ENCODE assay signal across 21 cellular contexts in the genomic region with DNA sequence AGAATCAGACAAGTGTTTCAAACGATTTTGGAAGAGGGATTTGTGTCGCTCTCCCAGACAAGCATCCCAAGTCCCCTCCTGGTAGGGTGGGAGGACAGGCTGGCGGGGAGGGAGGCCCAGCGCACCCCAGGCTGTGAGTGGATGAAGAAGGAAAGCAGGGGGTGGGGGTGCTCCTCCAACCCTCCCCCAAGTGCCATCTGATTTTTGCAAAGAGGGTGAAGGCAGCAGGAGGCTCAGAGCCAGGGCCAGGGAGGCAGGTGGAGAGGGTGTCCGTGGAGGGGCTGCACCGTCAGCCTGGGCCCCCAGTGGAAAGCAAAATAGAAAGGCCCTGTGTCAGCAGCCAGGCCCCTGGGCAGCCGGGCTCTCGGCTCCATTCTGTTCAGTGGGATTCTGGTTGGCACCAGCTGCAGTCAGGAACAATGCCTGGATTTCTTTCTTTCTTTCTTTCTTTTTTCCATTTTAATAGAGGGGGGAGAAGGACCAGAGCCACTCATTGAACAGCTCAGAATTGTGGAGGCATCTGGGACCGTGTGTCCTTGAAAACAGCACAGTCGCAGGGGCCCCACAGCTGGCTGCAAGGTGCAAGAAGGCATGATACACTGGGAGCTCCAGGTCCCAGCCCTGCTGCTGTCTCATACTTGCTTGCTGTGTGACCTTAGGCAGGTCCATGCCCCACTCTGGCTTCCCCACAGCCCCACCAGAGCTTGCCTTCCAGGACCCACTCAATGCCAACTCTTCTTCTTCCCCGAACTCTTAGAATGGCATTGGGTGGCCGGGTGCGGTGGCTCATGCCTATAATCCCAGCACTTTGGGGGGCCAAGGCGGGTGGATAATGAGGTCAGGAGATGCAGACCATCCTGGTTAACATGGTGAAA. TPM values are rescaled to one million over a fixed set of nuclear protein-coding genes. Genes with fewer than 3 reads are reported as not detected.
DNase-seq lines count a peak whose midpoint lies in the region; ATAC-seq, FAIRE-seq and TF ChIP-seq lines count a peak whose summit lies in the region.
"Had no signal": no experiment of that assay in that cellular context is flagged by ENCODE, and none has a peak within 500 bp of the region (broad histone marks: within the 10 kb centered on the region; RNA-seq: fewer than 3 reads in every experiment).

No MANE protein-coding gene starts in this region.

- H3K27me3 ChIP-seq in cardiac muscle cell: no peaks in the 10 kb centered on the region
- no peaks in the 10 kb centered on the region for H3K27me3 ChIP-seq in right atrium auricular region
- H3K27me3 ChIP-seq: breast epithelium, heart left ventricle had no signal

- H3K4me3 ChIP-seq in cardiac muscle cell: no peak overlapping the region
- H3K4me3 ChIP-seq in right atrium auricular region: no peak overlapping the region
- no peak overlapping the region for H3K4me3 ChIP-seq in OCI-LY7 (ENCODE audit: low read depth, low read length, poor library complexity, severe bottlenecking)
- H3K4me3 ChIP-seq: breast epithelium, HAP-1, heart left ventricle had no signal

- H4K20me1 ChIP-seq in OCI-LY7 (ENCODE audit: insufficient read depth, low read length): no peaks in the 10 kb centered on the region

- no peaks in the 10 kb centered on the region for H3K36me3 ChIP-seq in cardiac muscle cell
- no peaks in the 10 kb centered on the region for H3K36me3 ChIP-seq in right atrium auricular region
- H3K36me3 ChIP-seq in OCI-LY7 (ENCODE audit: insufficient read depth, low read length): no peaks in the 10 kb centered on the region
- H3K36me3 ChIP-seq: breast epithelium, HAP-1, heart left ventricle had no signal

- no peak for FAIRE-seq in RCC 7860 (lab: Jason Lieb, UNC)
- FAIRE-seq: GM19239, small intestine had no signal

- no peak overlapping the region for H3K4me2 ChIP-seq in OCI-LY7 (ENCODE audit: low read length)

- no peaks in the 10 kb centered on the region for H3K79me2 ChIP-seq in OCI-LY7 (ENCODE audit: insufficient read depth, low read depth, low read length)

- ATAC-seq in left colon: no peak
- ATAC-seq: activated naive CD4-positive, alpha-beta T cell treated with anti-CD3 and anti-CD28 coated beads, Interleukin-2, amount 50 U/mL, for 72 hours; heart left ventricle had no signal

- H3K4me1 ChIP-seq in cardiac muscle cell (ENCODE audit: low read depth) (peaks cover 41% of the 10 kb centered on the region), right atrium auricular region (peaks cover 0 to 12% of the 10 kb centered on the region in 2 donors), OCI-LY7 (ENCODE audit: insufficient read depth, low read length, poor library complexity, severe bottlenecking) (peaks cover 6% of the 10 kb centered on the region)
- H3K4me1 ChIP-seq: breast epithelium had no signal

- H3K9me2 ChIP-seq in OCI-LY7 (ENCODE audit: insufficient read depth, low read length): no peaks in the 10 kb centered on the region

- POLR2A ChIA-PET in OCI-LY7 (lab: Charles Lee): no interaction called here

- H3K9me3 ChIP-seq in cardiac muscle cell (ENCODE audit: low read depth): no peaks in the 10 kb centered on the region
- no peaks in the 10 kb centered on the region for H3K9me3 ChIP-seq in right atrium auricular region
- H3K9me3 ChIP-seq in OCI-LY7 (ENCODE audit: low read length): no peaks in the 10 kb centered on the region
- H3K9me3 ChIP-seq: breast epithelium, HAP-1, heart left ventricle had no signal

- DNase-seq in cardiac muscle cell (ENCODE audit: low read depth in 1 of 2, low spot score in 1 of 2): no peak
- DNase-seq in right atrium auricular region (ENCODE audit: low spot score): no peak
- peak; percentile 11 to 21 for DNase-seq in left colon
- DNase-seq in posterior cingulate gyrus: peak in 6 of 10 donors; percentile 12 to 89 (median 56)
- no peak for DNase-seq in NCI-H146 (lab: John Stamatoyannopoulos, UW)
- DNase-seq in OCI-LY7 (ENCODE audit: low spot score): no peak
- no peak for DNase-seq in RCC 7860 (ENCODE audit: low spot score)
- no peak for DNase-seq in A172 (ENCODE audit: low spot score)
- DNase-seq: activated CD4-positive, alpha-beta T cell treated with anti-CD3 and anti-CD28 coated beads, Interleukin-2, amount 50 U/mL, for 1 hour; activated T-cell treated with anti-CD3 and anti-CD28 coated beads, Interleukin-2, amount 50 U/mL, for 24 hours; Kasumi-1; NCI-H1105 treated with DMSO at 0.1 percent for 48 hours; NCI-H2171; NCI-H774; small intestine; trophoblast cell had no signal

- BruUV-seq in OCI-LY7 (replicated peaks; lab: Mats Ljungman, UMichigan): no TSS peak

- CTCF ChIA-PET in OCI-LY7 (lab: Charles Lee; ENCODE audit: unreplicated experiment): interaction anchor here (0.6 to 1.0 kb wide), 2 partner anchors 39 to 51 kb away, joined by 3 read pairs; no protein-coding TSS in a partner anchor

- H3K27ac ChIP-seq in cardiac muscle cell (peak overlapping the region; percentile 86), right atrium auricular region (no peak overlapping the region), OCI-LY7 (ENCODE audit: low read depth, low read length, poor library complexity, severe bottlenecking) (no peak overlapping the region)
- H3K27ac ChIP-seq: breast epithelium, heart left ventricle had no signal

- TF ChIP-seq CTCF in cardiac muscle cell (IDR thresholded peaks at IDR 0.05; ENCODE audit: low read depth, low read length) (no peak), right atrium auricular region (IDR thresholded peaks at IDR 0.05) (no peak), OCI-LY7 (conservative IDR thresholded peaks at IDR 0.05; ENCODE audit: low read length) (no peak)

- intact Hi-C loops in left colon (cut with DNase I, micrococcal nuclease): no loop called here
- intact Hi-C loops in posterior cingulate gyrus (cut with DNase I): loop anchor here (5.0 to 10.0 kb wide), 2 partner anchors 149 to 207 kb away; no protein-coding TSS in a partner anchor
- intact Hi-C loops in OCI-LY7 (cut with micrococcal nuclease; ENCODE audit: unreplicated experiment): no loop called here

- no peak overlapping the region for H2AFZ ChIP-seq in OCI-LY7 (ENCODE audit: low read length)

RNA-seq across cellular contexts. Expression of gene ZMIZ1, which starts 7.1 kb away (rescaled TPM):
- total RNA-seq in cardiac muscle cell: 57.1 and 78.8 TPM in 2 replicates
- 48.2 and 57.7 TPM in 2 replicates for polyA plus RNA-seq in cardiac muscle cell
- 10 to 100 TPM; 59.3 to 71.0 TPM for total RNA-seq in right atrium auricular region
- total RNA-seq in left colon: 10 to 100 TPM; 50.7 to 63.9 TPM
- 18.9 and 20.4 TPM in 2 replicates for total RNA-seq in OCI-LY7 (2014; rRNA removed; shearing (Covaris generic))
- total RNA-seq in OCI-LY7 (2022): 58.3 and 66.9 TPM in 2 replicates
- total RNA-seq in A172 (2014; rRNA removed; shearing (Covaris generic)): 15.4 and 16.6 TPM in 2 replicates

Comparison
In these comparisons a context has a peak if more than half of its experiments do, and no peak if none do; other contexts are left out.
1. DNase-seq: peak in left colon (2 of 2) and posterior cingulate gyrus (6 of 10); none in cardiac muscle cell (0 of 2), right atrium auricular region (single experiment), NCI-H146 (single experiment), OCI-LY7 (single experiment), RCC 7860 (single experiment) and A172 (single experiment).